ENCODE assay signal across 28 cellular contexts in the genomic region with DNA sequence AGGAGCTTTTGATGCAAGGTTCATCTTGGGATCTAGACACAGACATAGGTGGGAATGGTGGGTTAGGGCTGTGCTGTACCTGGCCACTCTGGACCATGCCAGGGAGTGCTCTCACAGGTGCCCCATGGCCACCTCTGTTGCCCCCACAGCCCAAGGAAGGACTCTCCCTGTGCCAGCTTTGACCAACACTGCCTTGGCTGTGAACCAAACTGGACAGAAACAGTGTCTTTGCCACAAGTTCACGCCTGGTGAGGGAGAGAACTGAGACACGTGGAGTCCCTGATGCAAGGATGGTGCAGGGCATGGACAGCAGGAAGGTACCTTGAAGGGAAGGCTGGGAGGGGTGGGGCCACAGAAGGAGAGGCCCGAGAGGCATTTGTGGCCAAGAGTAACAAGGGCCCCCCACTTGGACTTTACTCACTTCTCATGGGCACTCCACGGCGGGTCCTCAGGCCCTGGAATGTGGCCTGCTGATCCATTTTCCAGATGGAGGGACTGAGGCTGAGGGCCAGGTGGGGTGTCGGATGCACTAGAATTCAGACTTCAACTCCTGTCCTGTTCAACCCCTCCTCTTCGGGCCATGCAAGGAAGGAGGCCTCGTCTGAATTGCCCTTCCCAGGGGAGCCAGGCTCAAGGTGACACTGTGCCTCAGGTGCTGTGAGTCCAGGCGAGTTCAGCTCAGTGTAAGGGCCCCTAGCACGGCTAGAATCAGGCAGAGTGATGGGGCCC.
"Had no signal": no experiment of that assay in that cellular context is flagged by ENCODE, and none has a peak within 500 bp of the region (broad histone marks: within the 10 kb centered on the region; RNA-seq: fewer than 3 reads in every experiment).

No MANE protein-coding gene starts in this region.

- FAIRE-seq: urothelium cell line had no signal

- H3K4me1 Mint-ChIP-seq: activated CD4-positive, alpha-beta T cell treated with anti-CD3 and anti-CD28 coated beads, Interleukin-2, amount 10 ng/mL, durations not matched to agents 24 days and 14 days; activated naive CD4-positive, alpha-beta T cell treated with anti-CD3 and anti-CD28 coated beads, Interleukin-2, amount 50 U/mL, for 24 hours; immature natural killer cell; T-helper 17 cell had no signal

- H3K4me1 ChIP-seq: gastroesophageal sphincter, parathyroid adenoma, right lobe of liver had no signal

- H3K36me3 ChIP-seq: gastroesophageal sphincter, right lobe of liver, thoracic aorta, WERI-Rb-1 had no signal

- H3K27ac Mint-ChIP-seq: activated CD4-positive, alpha-beta memory T cell treated with anti-CD3 and anti-CD28 coated beads for 36 hours; activated CD4-positive, alpha-beta T cell treated with anti-CD3 and anti-CD28 coated beads, Interleukin-2, amount 10 ng/mL, durations not matched to agents 24 days and 14 days; activated naive CD4-positive, alpha-beta T cell treated with anti-CD3 and anti-CD28 coated beads, Interleukin-2, amount 50 U/mL, for 24 hours; activated T-cell treated with anti-CD3 and anti-CD28 coated beads, Interleukin-2, amount 50 U/mL, for 24 hours; effector memory CD8-positive, alpha-beta T cell; immature natural killer cell; T-helper 17 cell had no signal

- H3K27me3 ChIP-seq: right lobe of liver had no signal

- H3K36me3 Mint-ChIP-seq: activated CD4-positive, alpha-beta memory T cell treated with anti-CD3 and anti-CD28 coated beads for 36 hours; immature natural killer cell had no signal

- DNase-seq: activated CD4-positive, alpha-beta memory T cell treated with anti-CD3 and anti-CD28 coated beads for 36 hours; activated CD4-positive, alpha-beta T cell treated with anti-CD3 and anti-CD28 coated beads, Interleukin-2, amount 10 ng/mL, durations not matched to agents 24 days and 14 days; activated CD8-positive, alpha-beta memory T cell treated with anti-CD3 and anti-CD28 coated beads, Interleukin-2, amount 50 U/mL, for 48 hours; activated gamma-delta T cell; activated T-cell treated with anti-CD3 and anti-CD28 coated beads, Interleukin-2, amount 50 U/mL, for 24 hours; anterior cingulate cortex; cortex of kidney; effector memory CD8-positive, alpha-beta T cell; erythroblast; head of caudate nucleus; hypothalamus; immature natural killer cell; nucleus accumbens; stimulated activated CD4-positive, alpha-beta T cell treated with anti-CD3 and anti-CD28 coated beads, Interleukin-12 subunit alpha, Interleukin-12 subunit beta, amount 100 ng/mL, for 4 hours; stimulated activated CD4-positive, alpha-beta T cell treated with anti-CD3 and anti-CD28 coated beads, Interleukin-4, amount 100 ng/mL, for 1 hour; stimulated activated naive CD8-positive, alpha-beta T cell treated with anti-CD3 and anti-CD28 coated beads, Interleukin-15, Interleukin-2, amounts not matched to agents 100 U/mL and 50 U/mL, for 24 hours; T1000; trophoblast cell; WERI-Rb-1 had no signal

- H3K9ac ChIP-seq: parathyroid adenoma had no signal

- H3K4me3 Mint-ChIP-seq: activated CD4-positive, alpha-beta memory T cell treated with anti-CD3 and anti-CD28 coated beads for 36 hours; activated CD4-positive, alpha-beta T cell treated with anti-CD3 and anti-CD28 coated beads, Interleukin-2, amount 10 ng/mL, durations not matched to agents 24 days and 14 days; activated naive CD4-positive, alpha-beta T cell treated with anti-CD3 and anti-CD28 coated beads, Interleukin-2, amount 50 U/mL, for 24 hours; activated T-cell treated with anti-CD3 and anti-CD28 coated beads, Interleukin-2, amount 50 U/mL, for 24 hours; effector memory CD8-positive, alpha-beta T cell; immature natural killer cell; T-helper 17 cell had no signal

- ATAC-seq: activated CD4-positive, CD25-positive, alpha-beta regulatory T cell treated with anti-CD3 and anti-CD28 coated beads, Interleukin-2, amount 50 U/mL, for 24 hours; effector memory CD8-positive, alpha-beta T cell; gastroesophageal sphincter; left lobe of liver; right lobe of liver; stimulated activated naive CD8-positive, alpha-beta T cell treated with anti-CD3 and anti-CD28 coated beads, Interleukin-15, Interleukin-2, amounts not matched to agents 100 U/mL and 50 U/mL, for 24 hours; T-helper 17 cell had no signal

- H3K4me3 ChIP-seq: gastroesophageal sphincter, right lobe of liver, thoracic aorta had no signal

- H3K27ac ChIP-seq: gastroesophageal sphincter, parathyroid adenoma, right lobe of liver, thoracic aorta, WERI-Rb-1 had no signal

- H3K27me3 Mint-ChIP-seq: activated CD4-positive, alpha-beta T cell treated with anti-CD3 and anti-CD28 coated beads, Interleukin-2, amount 10 ng/mL, durations not matched to agents 24 days and 14 days had no signal
